In the genomic region with DNA sequence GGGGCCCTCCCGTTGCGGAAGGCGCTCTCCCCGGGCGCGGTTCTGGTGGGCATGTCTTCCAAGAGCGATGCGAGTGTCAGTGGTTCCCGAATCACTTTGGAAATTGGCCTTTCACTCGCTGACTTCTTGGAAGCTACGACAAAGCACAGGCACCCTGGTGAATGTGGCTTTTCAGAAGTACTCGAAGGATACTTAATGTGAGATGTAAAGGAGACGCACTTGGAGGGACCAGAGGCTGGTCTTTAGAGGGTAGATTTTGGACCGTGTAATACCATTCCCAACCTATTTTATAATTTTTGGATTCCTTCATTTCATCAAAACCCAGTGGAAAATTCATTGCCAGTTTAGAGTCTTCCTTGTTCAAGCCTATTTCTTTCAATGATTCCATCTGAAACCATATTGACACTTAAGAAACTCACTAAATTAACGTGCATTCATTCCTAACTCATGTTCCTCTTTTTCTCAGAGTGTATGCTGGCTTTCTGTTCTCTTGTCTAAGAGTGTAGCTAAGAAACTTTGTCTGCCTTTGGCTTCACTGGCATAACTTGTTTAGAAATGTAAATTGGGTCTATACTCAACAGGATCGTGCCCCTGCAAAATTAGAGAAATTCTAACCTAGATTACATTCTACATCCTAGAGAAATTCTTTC, we compare ENCODE assay signal across 9 cellular contexts. TPM values are rescaled to one million over a fixed set of nuclear protein-coding genes. Genes with fewer than 3 reads are reported as not detected.
DNase-seq lines count a peak whose midpoint lies in the region; ATAC-seq and TF ChIP-seq lines count a peak whose summit lies in the region.
"Had no signal": no experiment of that assay in that cellular context is flagged by ENCODE, and none has a peak within 500 bp of the region (broad histone marks: within the 10 kb centered on the region; RNA-seq: fewer than 3 reads in every experiment).

No MANE protein-coding gene starts in this region.

- H3K4me3 ChIP-seq in BE2C (ENCODE audit: low read depth, low read length) = peak overlapping the region; percentile 83
- peak overlapping the region; percentile 87 for H3K4me3 ChIP-seq in WERI-Rb-1 (ENCODE audit: low read depth, low read length)
- H3K4me3 ChIP-seq in fibroblast of villous mesenchyme (ENCODE audit: low read depth, low read length) = peak overlapping the region; percentile 77
- peak overlapping the region; percentile 64 for H3K4me3 ChIP-seq in ovary

- intact Hi-C loops in ovary (cut with DNase I) = no loop called here

- ATAC-seq in GM19025 (IDR thresholded peaks at IDR 0.05; ENCODE audit: low read depth, unreplicated experiment) (peak; percentile 8), HG03342 (IDR thresholded peaks at IDR 0.05; ENCODE audit: unreplicated experiment) (peak; percentile 12)

- DNase-seq in BE2C (no peak), WERI-Rb-1 (no peak), fibroblast of villous mesenchyme (ENCODE audit: low read depth) (no peak), ovary (no peak), COLO829 (ENCODE audit: low spot score) (no peak), kidney tubule cell (ENCODE audit: low spot score) (no peak)

- 7 to 9% (median 8%) methylated on average over 16 of the region's 16 CpGs for WGBS in ovary, 3 donors

- H3K27ac ChIP-seq in WERI-Rb-1 = peak overlapping the region; percentile 90
- peak overlapping the region; percentile 86 to 87 for H3K27ac ChIP-seq in ovary

- TF ChIP-seq CTCF in BE2C (IDR thresholded peaks at IDR 0.05; ENCODE audit: low read depth, low read length) = no peak
- no peak for TF ChIP-seq CTCF in WERI-Rb-1 (IDR thresholded peaks at IDR 0.05; ENCODE audit: low read depth, low read length)
- TF ChIP-seq CTCF in fibroblast of villous mesenchyme (IDR thresholded peaks at IDR 0.05; ENCODE audit: insufficient read depth, low read depth, low read length) = no peak
- no peak for TF ChIP-seq CTCF in ovary (IDR thresholded peaks at IDR 0.05)

- no peak for TF ChIP-seq EP300 in ovary (IDR thresholded peaks at IDR 0.05)

- no peak for TF ChIP-seq POLR2A in ovary (IDR thresholded peaks at IDR 0.05)

- H3K9me3 ChIP-seq in BE2C (peaks cover 3% of the 10 kb centered on the region; the same call in 1 of the 2 replicates), WERI-Rb-1 (ENCODE audit: severe bottlenecking) (no peaks in the 10 kb centered on the region), ovary (no peaks in the 10 kb centered on the region)

- H3K36me3 ChIP-seq in BE2C = no peaks in the 10 kb centered on the region
- H3K36me3 ChIP-seq in WERI-Rb-1 = peaks cover 10% of the 10 kb centered on the region
- no peaks in the 10 kb centered on the region for H3K36me3 ChIP-seq in ovary

- H3K27me3 ChIP-seq in BE2C (peaks cover 12% of the 10 kb centered on the region; the same call in 1 of the 2 replicates), WERI-Rb-1 (ENCODE audit: insufficient read depth, low read depth, severe bottlenecking) (no peaks in the 10 kb centered on the region), ovary (no peaks in the 10 kb centered on the region)

- H3K4me1 ChIP-seq in BE2C (no peaks in the 10 kb centered on the region), ovary (ENCODE audit: insufficient read depth) (peaks cover 2% of the 10 kb centered on the region)

RNA-seq across cellular contexts. Expression of a gene that starts 0.6 kb away (rescaled TPM):
- polyA plus RNA-seq in BE2C (2012; ENCODE audit: insufficient read depth, insufficient read length, low read depth) = 7.2 TPM
- total RNA-seq in fibroblast of villous mesenchyme = 43.5 and 47.9 TPM in 2 replicates
- 10 to 100 TPM; 23.8 to 64.1 (median 42.3) TPM for total RNA-seq in ovary
- polyA plus RNA-seq in ovary = 10 to 100 TPM; 25.3 to 51.4 TPM

RNA-seq across cellular contexts. Expression of a gene that starts 17.2 kb away (rescaled TPM):
- polyA plus RNA-seq in BE2C (2012; ENCODE audit: insufficient read depth, insufficient read length, low read depth) = not detected
- total RNA-seq in fibroblast of villous mesenchyme (not detected in 2 replicates), ovary (not detected)
- not detected for polyA plus RNA-seq in ovary
- total RNA-seq: M059J had no signal
